31 cellular contexts compared by ENCODE assay signal in genomic region chr7:106190589-106191330, GRCh38.
A peak's percentile ranks its signal among the peaks of the same experiment; 100 is the strongest.
DNase-seq lines count a peak whose midpoint lies in the region; ATAC-seq and TF ChIP-seq lines count a peak whose summit lies in the region.
"Had no signal": no experiment of that assay in that cellular context is flagged by ENCODE, and none has a peak within 500 bp of the region (broad histone marks: within the 10 kb centered on the region; RNA-seq: fewer than 3 reads in every experiment).

No MANE protein-coding gene starts in this region.

- H3K9me2 ChIP-seq in SK-N-SH, result no peaks in the 10 kb centered on the region

- no peak for TF ChIP-seq EP300 in SK-N-SH (IDR thresholded peaks at IDR 0.05; ENCODE audit: borderline replicate concordance in 1 of 2, low read depth in 1 of 2, low read length in 1 of 2)

- H3K4me1 ChIP-seq in SK-N-SH (ENCODE audit: control insufficient read depth in 1 of 2, insufficient read depth in 2 of 2, low read depth in 1 of 2, low read length in 1 of 2), result no peaks in the 10 kb centered on the region
- H3K4me1 ChIP-seq: breast epithelium, sigmoid colon, testis, vagina had no signal

- no peaks in the 10 kb centered on the region for H3K9me3 Mint-ChIP-seq in natural killer cell treated with Interleukin-12 subunit alpha and Interleukin-12 subunit beta and Interleukin-15 and Interleukin-18, amount 100 ng/mL, for 72 hours
- H3K9me3 Mint-ChIP-seq: activated naive CD4-positive, alpha-beta T cell treated with anti-CD3 and anti-CD28 coated beads, Interleukin-2, amount 50 U/mL, for 72 hours; H9; stimulated activated naive B cell treated with anti-CD40 and anti-IgM and Interleukin-4, amounts not matched to agents 10 μg/mL and 1 μg/mL and 100 μg/mL, for 72 hours had no signal

- H3K27me3 ChIP-seq in SK-N-SH (ENCODE audit: insufficient read depth), result no peaks in the 10 kb centered on the region
- H3K27me3 ChIP-seq: breast epithelium, MG63, sigmoid colon, testis, vagina had no signal

- H3K4me3 Mint-ChIP-seq in natural killer cell treated with Interleukin-12 subunit alpha and Interleukin-12 subunit beta and Interleukin-15 and Interleukin-18, amount 100 ng/mL, for 72 hours, result no peak overlapping the region
- H3K4me3 Mint-ChIP-seq: activated CD4-positive, alpha-beta T cell treated with anti-CD3 and anti-CD28 coated beads for 36 hours; CD4-positive, alpha-beta memory T cell; H9; stimulated activated naive B cell treated with anti-CD40 and anti-IgM and Interleukin-4, amounts not matched to agents 10 μg/mL and 1 μg/mL and 100 μg/mL, for 72 hours had no signal

- H3K27ac Mint-ChIP-seq in natural killer cell treated with Interleukin-12 subunit alpha and Interleukin-12 subunit beta and Interleukin-15 and Interleukin-18, amount 100 ng/mL, for 72 hours, result no peak overlapping the region
- H3K27ac Mint-ChIP-seq: activated CD4-positive, alpha-beta T cell treated with anti-CD3 and anti-CD28 coated beads for 36 hours; activated naive CD4-positive, alpha-beta T cell treated with anti-CD3 and anti-CD28 coated beads, Interleukin-2, amount 50 U/mL, for 72 hours; CD4-positive, alpha-beta memory T cell; H9; progenitor cell of endocrine pancreas; stimulated activated naive B cell treated with anti-CD40 and anti-IgM and Interleukin-4, amounts not matched to agents 10 μg/mL and 1 μg/mL and 100 μg/mL, for 72 hours had no signal

- CTCF ChIA-PET in SK-N-SH (lab: Yijun Ruan, JAX), result interaction anchor here (0.5 to 3.6 kb wide), 4 partner anchors 9 to 332 kb away, joined by 3 to 23 read pairs (median 4); no protein-coding TSS in a partner anchor

- H4K20me1 ChIP-seq in SK-N-SH (ENCODE audit: insufficient read depth), result no peaks in the 10 kb centered on the region

- no peak overlapping the region for H3K4me3 ChIP-seq in SK-N-SH (ENCODE audit: low read depth in 2 of 2, low read length in 1 of 2)
- H3K4me3 ChIP-seq: breast epithelium, MG63, sigmoid colon, testis, vagina had no signal

- H3K4me1 Mint-ChIP-seq in natural killer cell treated with Interleukin-12 subunit alpha and Interleukin-12 subunit beta and Interleukin-15 and Interleukin-18, amount 100 ng/mL, for 72 hours (ENCODE audit: low read depth in 2 of 2), result no peaks in the 10 kb centered on the region
- H3K4me1 Mint-ChIP-seq: activated CD4-positive, alpha-beta T cell treated with anti-CD3 and anti-CD28 coated beads for 36 hours; CD4-positive, alpha-beta memory T cell; H9; stimulated activated naive B cell treated with anti-CD40 and anti-IgM and Interleukin-4, amounts not matched to agents 10 μg/mL and 1 μg/mL and 100 μg/mL, for 72 hours had no signal

- ATAC-seq in SK-N-SH treated with all-trans-retinoic acid at 6 μM for 48 hours, result no peak
- no peak for ATAC-seq in natural killer cell treated with Interleukin-12 subunit alpha and Interleukin-12 subunit beta and Interleukin-15 and Interleukin-18, amount 100 ng/mL, for 72 hours
- ATAC-seq in HG02642 (IDR thresholded peaks at IDR 0.05; ENCODE audit: poor library complexity, unreplicated experiment), result no peak
- ATAC-seq: activated CD4-positive, alpha-beta T cell treated with anti-CD3 and anti-CD28 coated beads for 36 hours; activated naive CD4-positive, alpha-beta T cell treated with anti-CD3 and anti-CD28 coated beads, Interleukin-2, amount 50 U/mL, for 72 hours; esophagus mucosa; foreskin keratinocyte; left lobe of liver; stimulated activated naive B cell treated with anti-CD40 and anti-IgM and Interleukin-4, amounts not matched to agents 10 μg/mL and 1 μg/mL and 100 μg/mL, for 72 hours had no signal

- no peaks in the 10 kb centered on the region for H3K79me2 ChIP-seq in SK-N-SH (ENCODE audit: insufficient read depth)

- no peak overlapping the region for H3K4me2 ChIP-seq in SK-N-SH

- 69% methylated on average over 10 of the region's 10 CpGs for WGBS in SK-N-SH (ENCODE audit: low lambda C conversion rate)

- no peak overlapping the region for H3K27ac ChIP-seq in SK-N-SH (ENCODE audit: low read depth in 2 of 2, low read length in 1 of 2)
- H3K27ac ChIP-seq: foreskin keratinocyte, neutrophil, sigmoid colon, testis, vagina had no signal

- no peaks in the 10 kb centered on the region for H3K36me3 ChIP-seq in SK-N-SH (replicated peaks in 1 of 2; ENCODE audit: control insufficient read depth in 1 of 2, insufficient read depth in 2 of 2, low read length in 1 of 2)
- H3K36me3 ChIP-seq: breast epithelium, MG63, neutrophil, sigmoid colon, vagina had no signal

- H3K36me3 Mint-ChIP-seq in natural killer cell treated with Interleukin-12 subunit alpha and Interleukin-12 subunit beta and Interleukin-15 and Interleukin-18, amount 100 ng/mL, for 72 hours, result no peaks in the 10 kb centered on the region
- H3K36me3 Mint-ChIP-seq: activated naive CD4-positive, alpha-beta T cell treated with anti-CD3 and anti-CD28 coated beads, Interleukin-2, amount 50 U/mL, for 72 hours; CD4-positive, alpha-beta memory T cell; stimulated activated naive B cell treated with anti-CD40 and anti-IgM and Interleukin-4, amounts not matched to agents 10 μg/mL and 1 μg/mL and 100 μg/mL, for 72 hours had no signal

- POLR2A ChIA-PET in SK-N-SH (lab: Yijun Ruan, JAX), result no interaction called here

- no peak for TF ChIP-seq RAD21 in SK-N-SH (IDR thresholded peaks at IDR 0.05; ENCODE audit: low read length)

- H3K9ac ChIP-seq in SK-N-SH, result no peak overlapping the region

- TF ChIP-seq CTCF in SK-N-SH (IDR thresholded peaks at IDR 0.05), result no peak

- no peaks in the 10 kb centered on the region for H3F3A ChIP-seq in SK-N-SH (replicated peaks; ENCODE audit: insufficient read depth)

- no peaks in the 10 kb centered on the region for H3K9me3 ChIP-seq in SK-N-SH
- H3K9me3 ChIP-seq: breast epithelium, MG63, neutrophil, sigmoid colon, testis, vagina had no signal

- DNase-seq in SK-N-SH (no peak), NCI-H2081 (lab: John Stamatoyannopoulos, UW) (peak; percentile 30 to 69), dermis blood vessel endothelial cell (peak; percentile 94), inferior parietal cortex (ENCODE audit: extremely low spot score) (no peak)
- no peak for DNase-seq in natural killer cell treated with Interleukin-12 subunit alpha and Interleukin-12 subunit beta and Interleukin-15 and Interleukin-18, amount 100 ng/mL, for 72 hours (ENCODE audit: low spot score)
- no peak for DNase-seq in stimulated activated naive CD4-positive, alpha-beta T cell (lab: John Stamatoyannopoulos, UW)
- DNase-seq: activated CD4-positive, alpha-beta T cell treated with anti-CD3 and anti-CD28 coated beads for 36 hours; activated T-cell treated with anti-CD3 and anti-CD28 coated beads for 4 hours; AML-193; CD4-positive, alpha-beta memory T cell; effector memory CD4-positive, alpha-beta T cell; foreskin keratinocyte; GF-D8; H9; KBM-7; MG63; NCI-H1694 treated with DMSO at 0.1 percent for 48 hours; NCI-H82; sigmoid colon; stimulated activated naive B cell treated with anti-CD40 and anti-IgM and Interleukin-4, amounts not matched to agents 10 μg/mL and 1 μg/mL and 100 μg/mL, for 72 hours; T-helper 2 cell; testis had no signal

- peaks cover 28 to 43% of the 10 kb centered on the region in 2 donors for H3K27me3 Mint-ChIP-seq in natural killer cell treated with Interleukin-12 subunit alpha and Interleukin-12 subunit beta and Interleukin-15 and Interleukin-18, amount 100 ng/mL, for 72 hours

- H2AFZ ChIP-seq in SK-N-SH (ENCODE audit: low read depth), result peak overlapping the region; percentile 39; the same call in 1 of the 2 replicates

TF ChIP-seq in SK-N-SH, 30 proteins besides CTCF, POLR2A, EP300 and RAD21 (continues in another document):
- TF ChIP-seq RCOR1 (IDR thresholded peaks at IDR 0.05; ENCODE audit: low read length) (no peak), ELF1 (IDR thresholded peaks at IDR 0.05) (no peak), MEF2A (IDR thresholded peaks at IDR 0.05; ENCODE audit: borderline replicate concordance, low read depth) (no peak), SIN3A (IDR thresholded peaks at IDR 0.05; ENCODE audit: borderline replicate concordance, low read depth, low read length) (no peak), CHD2 (IDR thresholded peaks at IDR 0.05; ENCODE audit: low read length, partially characterized antibody) (no peak)
- TF ChIP-seq, protein P1, sequence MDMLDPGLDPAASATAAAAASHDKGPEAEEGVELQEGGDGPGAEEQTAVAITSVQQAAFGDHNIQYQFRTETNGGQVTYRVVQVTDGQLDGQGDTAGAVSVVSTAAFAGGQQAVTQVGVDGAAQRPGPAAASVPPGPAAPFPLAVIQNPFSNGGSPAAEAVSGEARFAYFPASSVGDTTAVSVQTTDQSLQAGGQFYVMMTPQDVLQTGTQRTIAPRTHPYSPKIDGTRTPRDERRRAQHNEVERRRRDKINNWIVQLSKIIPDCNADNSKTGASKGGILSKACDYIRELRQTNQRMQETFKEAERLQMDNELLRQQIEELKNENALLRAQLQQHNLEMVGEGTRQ (IDR thresholded peaks at IDR 0.05; ENCODE audit: borderline replicate concordance, low read depth, low read length), result no peak

TF ChIP-seq in SK-N-SH treated with all-trans-retinoic acid at 6 μM for 48 hours, 23 proteins besides CTCF, POLR2A, EP300 and RAD21:
- no peak for TF ChIP-seq ARNTL (CRISPR knock-in tag; IDR thresholded peaks at IDR 0.05; ENCODE audit: borderline replicate concordance, low read depth)
- no peak for TF ChIP-seq ZFP3 (CRISPR knock-in tag; IDR thresholded peaks at IDR 0.05)
- no peak for TF ChIP-seq POU6F1 (CRISPR knock-in tag; IDR thresholded peaks at IDR 0.05; ENCODE audit: borderline replicate concordance, low read depth)

Comparison
In these comparisons a context has a peak if more than half of its experiments do, and no peak if none do; other contexts are left out.
1. DNase-seq: peak in NCI-H2081 (2 of 2) and dermis blood vessel endothelial cell (single experiment); none in SK-N-SH (single experiment), inferior parietal cortex (single experiment), natural killer cell treated with Interleukin-12 subunit alpha and Interleukin-12 subunit beta and Interleukin-15 and Interleukin-18, amount 100 ng/mL, for 72 hours (single experiment) and stimulated activated naive CD4-positive, alpha-beta T cell (0 of 6).